ENCODE assay signal across 8 cellular contexts in the genomic region with DNA sequence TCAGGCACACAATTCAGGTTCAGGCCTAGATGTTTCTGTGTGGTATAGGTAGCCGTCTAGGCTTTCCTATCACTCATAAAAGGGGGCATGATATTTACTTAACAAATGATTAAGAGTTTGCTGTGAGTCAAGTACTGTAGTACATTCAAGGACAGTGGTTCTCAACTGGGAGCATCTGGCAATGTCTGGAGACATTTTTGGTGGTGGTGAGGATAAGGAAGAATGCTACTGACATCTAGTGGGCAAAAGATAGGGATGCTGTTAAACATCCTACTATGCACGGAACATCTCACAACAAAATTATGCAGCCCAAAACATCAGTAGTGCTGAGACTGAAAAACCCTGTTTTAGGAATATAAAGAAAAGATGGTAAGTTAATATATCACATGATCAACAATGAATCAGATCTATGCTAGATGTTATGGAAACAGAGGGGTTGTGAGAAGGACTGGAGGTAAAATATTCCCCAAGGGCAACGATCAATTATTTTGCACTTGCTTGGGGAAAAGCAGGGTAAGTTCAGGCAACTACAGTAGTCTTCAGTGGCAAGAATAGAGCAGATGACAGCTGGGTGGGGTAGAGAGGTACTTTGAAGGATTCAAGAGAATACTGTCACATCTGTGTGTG. TPM values are rescaled to one million over a fixed set of nuclear protein-coding genes. Genes with fewer than 3 reads are reported as not detected.
A peak's percentile ranks its signal among the peaks of the same experiment; 100 is the strongest.
DNase-seq lines count a peak whose midpoint lies in the region; ATAC-seq, FAIRE-seq and TF ChIP-seq lines count a peak whose summit lies in the region.

No MANE protein-coding gene starts in this region.

- no peaks in the 10 kb centered on the region for H3K27me3 ChIP-seq in spleen (replicated peaks in 1 of 7)

- H3K9me3 ChIP-seq in spleen = no peaks in the 10 kb centered on the region

- peak; percentile 65 for TF ChIP-seq CTCF in AG09309 (IDR thresholded peaks at IDR 0.05; ENCODE audit: control insufficient read depth, insufficient read depth, low read depth, low read length, missing control alignments)
- TF ChIP-seq CTCF in GM12874 (IDR thresholded peaks at IDR 0.05; ENCODE audit: insufficient read depth, low read depth, low read length) = peak; percentile 46
- TF ChIP-seq CTCF in epithelial cell of proximal tubule (conservative IDR thresholded peaks at IDR 0.05; ENCODE audit: low read depth, low read length) = peak; percentile 67
- peak in 8 of 11 experiments; percentile 9 to 66 (median 38) for TF ChIP-seq CTCF in spleen (IDR thresholded peaks at IDR 0.05 in 8 of 11, conservative IDR thresholded peaks at IDR 0.05 in 3 of 11)

- ATAC-seq in GM19324 (IDR thresholded peaks at IDR 0.05; ENCODE audit: low FRiP score, unreplicated experiment) = no peak
- no peak for ATAC-seq in GM18502 (IDR thresholded peaks at IDR 0.05; ENCODE audit: poor library complexity, unreplicated experiment)
- ATAC-seq in Right ventricle myocardium superior (ENCODE audit: poor library complexity) = no peak

- no peak overlapping the region for H3K4me3 ChIP-seq in AG09309 (ENCODE audit: control insufficient read depth, low read depth, low read length)
- H3K4me3 ChIP-seq in epithelial cell of proximal tubule (ENCODE audit: low read depth, low read length) = no peak overlapping the region
- no peak overlapping the region for H3K4me3 ChIP-seq in spleen

- DNase-seq in AG09309 (ENCODE audit: low read depth) (peak; percentile 3), RCC 7860 (ENCODE audit: low spot score) (peak; percentile 27), epithelial cell of proximal tubule (ENCODE audit: low read depth) (no peak), spleen (no peak), Right ventricle myocardium superior (no peak)

- no peak overlapping the region for H3K27ac ChIP-seq in spleen

- no peak for FAIRE-seq in RCC 7860 (lab: Jason Lieb, UNC)

- WGBS in spleen, 5 donors = 72 to 79% (median 75%) methylated on average over 3 of the region's 3 CpGs

- H3K36me3 ChIP-seq in spleen = peaks cover 2 to 87% (median 78%) of the 10 kb centered on the region in 6 donors

- peaks cover 27 to 48% (median 34%) of the 10 kb centered on the region in 6 donors for H3K4me1 ChIP-seq in spleen

- intact Hi-C loops in spleen (cut with DNase I; ENCODE audit: low total_unique reads) (no loop called here), Right ventricle myocardium superior (cut with DNase I) (no loop called here)

- no peak for TF ChIP-seq POLR2A in spleen (IDR thresholded peaks at IDR 0.05)

RNA-seq across cellular contexts. Expression of a gene that starts 4.9 kb away (rescaled TPM):
- total RNA-seq in epithelial cell of proximal tubule = 36.8 and 41.6 TPM in 2 replicates
- total RNA-seq in spleen = 10 to 100 TPM; 32.9 to 57.8 (median 46.0) TPM
- 10 to 100 TPM; 44.0 to 55.9 (median 50.8) TPM for polyA plus RNA-seq in spleen
- total RNA-seq in Right ventricle myocardium superior = 32.0 TPM

RNA-seq across cellular contexts. Expression of a gene that starts 35.1 kb away (rescaled TPM):
- total RNA-seq in epithelial cell of proximal tubule (20.7 and 24.7 TPM in 2 replicates), spleen (10 to 100 TPM; 14.0 to 23.3 (median 19.5) TPM), Right ventricle myocardium superior (9.6 TPM)
- polyA plus RNA-seq in spleen = 1 to 10 TPM; 3.6 to 5.4 (median 3.9) TPM

Comparison
In these comparisons a context has a peak if more than half of its experiments do, and no peak if none do; other contexts are left out.
1. DNase-seq: peak in AG09309 (single experiment) and RCC 7860 (single experiment); none in epithelial cell of proximal tubule (single experiment), spleen (single experiment) and Right ventricle myocardium superior (single experiment).
2. Peak in every context shown above with its lines, with median percentiles within 50 percentile points of each other: CTCF ChIP-seq.